Comparison of ENCODE assay signal across 8 cellular contexts in genomic region chr7:1459930-1460756, GRCh38. TPM values are rescaled to one million over a fixed set of nuclear protein-coding genes. Genes with fewer than 3 reads are reported as not detected.
DNase-seq lines count a peak whose midpoint lies in the region; ATAC-seq and TF ChIP-seq lines count a peak whose summit lies in the region.

No MANE protein-coding gene starts in this region.

- no peak for TF ChIP-seq EP300 in sigmoid colon (IDR thresholded peaks at IDR 0.05)

- no peak for TF ChIP-seq POLR2A in sigmoid colon (IDR thresholded peaks at IDR 0.05)

- TF ChIP-seq CTCF in activated CD8-positive, alpha-beta T cell treated with anti-CD3 and anti-CD28 coated beads for 36 hours (IDR thresholded peaks at IDR 0.05), result no peak
- TF ChIP-seq CTCF in sigmoid colon (IDR thresholded peaks at IDR 0.05), result no peak

- peak overlapping the region; percentile 51 for H3K4me3 Mint-ChIP-seq in activated CD8-positive, alpha-beta T cell treated with anti-CD3 and anti-CD28 coated beads for 36 hours

- H3K9me3 ChIP-seq in sigmoid colon, result no peaks in the 10 kb centered on the region

- POLR2A ChIA-PET in activated CD8-positive, alpha-beta T cell treated with anti-CD3 and anti-CD28 coated beads for 36 hours (lab: Charles Lee), result no interaction called here

- WGBS in sigmoid colon, 2 donors, result 10 to 12% methylated on average over 28 of the region's 28 CpGs

- no peaks in the 10 kb centered on the region for H3K27me3 Mint-ChIP-seq in activated CD8-positive, alpha-beta T cell treated with anti-CD3 and anti-CD28 coated beads for 36 hours

- ATAC-seq in Right ventricle myocardium superior (ENCODE audit: poor library complexity) (peak; percentile 0), left ventricle myocardium superior (peak; percentile 0), GM19452 (IDR thresholded peaks at IDR 0.05; ENCODE audit: unreplicated experiment) (no peak), HG02678 (IDR thresholded peaks at IDR 0.05; ENCODE audit: unreplicated experiment) (no peak)
- no peak for ATAC-seq in activated CD8-positive, alpha-beta T cell treated with anti-CD3 and anti-CD28 coated beads for 36 hours

- CTCF ChIA-PET in activated CD8-positive, alpha-beta T cell treated with anti-CD3 and anti-CD28 coated beads for 36 hours (lab: Charles Lee), result interaction anchor here (3.2 kb wide), 1 partner anchor 14 kb away, joined by 15 read pairs; no protein-coding TSS in a partner anchor

- no peaks in the 10 kb centered on the region for H3K36me3 ChIP-seq in sigmoid colon

- no peaks in the 10 kb centered on the region for H3K36me3 Mint-ChIP-seq in activated CD8-positive, alpha-beta T cell treated with anti-CD3 and anti-CD28 coated beads for 36 hours (ENCODE audit: low read depth)

- H3K4me3 ChIP-seq in sigmoid colon, result peak overlapping the region; percentile 56 to 89 (median 65)

- DNase-seq in Right ventricle myocardium superior (peak; percentile 54), cardiac septum (ENCODE audit: low spot score) (no peak), left ventricle myocardium superior (peak; percentile 61), sigmoid colon (peak; percentile 81), NCI-H2107 treated with DMSO at 0.1 percent for 48 hours (lab: John Stamatoyannopoulos, UW; ENCODE audit: unreplicated experiment) (no peak)
- DNase-seq in activated CD8-positive, alpha-beta T cell treated with anti-CD3 and anti-CD28 coated beads for 36 hours, result peak; percentile 33

- H3K27me3 ChIP-seq in sigmoid colon, result no peaks in the 10 kb centered on the region

- peaks cover 3 to 87% (median 85%) of the 10 kb centered on the region in 4 donors for H3K4me1 ChIP-seq in sigmoid colon

- H3K9me3 Mint-ChIP-seq in activated CD8-positive, alpha-beta T cell treated with anti-CD3 and anti-CD28 coated beads for 36 hours, result no peaks in the 10 kb centered on the region

- H3K27ac ChIP-seq in sigmoid colon, result peak overlapping the region; percentile 84 to 95 (median 94)

- H3K4me1 Mint-ChIP-seq in activated CD8-positive, alpha-beta T cell treated with anti-CD3 and anti-CD28 coated beads for 36 hours (ENCODE audit: low read depth), result peaks cover 18% of the 10 kb centered on the region

- no peak overlapping the region for H3K27ac Mint-ChIP-seq in activated CD8-positive, alpha-beta T cell treated with anti-CD3 and anti-CD28 coated beads for 36 hours

- intact Hi-C loops in Right ventricle myocardium superior (cut with DNase I) (no loop called here), cardiac septum (cut with DNase I) (no loop called here), left ventricle myocardium superior (cut with micrococcal nuclease) (no loop called here), sigmoid colon (cut with DNase I) (no loop called here)
- intact Hi-C loops in activated CD8-positive, alpha-beta T cell treated with anti-CD3 and anti-CD28 coated beads for 36 hours (cut with micrococcal nuclease), result no loop called here

RNA-seq across cellular contexts. Expression of gene MICALL2, which starts 0.9 kb away (rescaled TPM):
- total RNA-seq in Right ventricle myocardium superior (6.2 TPM), cardiac septum (19.7 TPM), left ventricle myocardium superior (9.4 TPM), sigmoid colon (10 to 100 TPM in 3 of 4 donors, 1 to 10 TPM in 1; 8.4 to 31.6 (median 18.9) TPM)
- 1 to 10 TPM; 3.0 to 4.2 TPM for total RNA-seq in activated CD8-positive, alpha-beta T cell treated with anti-CD3 and anti-CD28 coated beads for 36 hours
- 10 to 100 TPM; 30.7 to 86.2 (median 39.6) TPM for polyA plus RNA-seq in sigmoid colon

RNA-seq across cellular contexts. Expression of gene INTS1, which starts 44.0 kb away (rescaled TPM):
- 29.2 TPM for total RNA-seq in Right ventricle myocardium superior
- total RNA-seq in cardiac septum, result 54.7 TPM
- 100 to 1,000 TPM; 100 to 103 TPM for total RNA-seq in activated CD8-positive, alpha-beta T cell treated with anti-CD3 and anti-CD28 coated beads for 36 hours
- total RNA-seq in left ventricle myocardium superior, result 32.0 TPM
- 10 to 100 TPM; 18.9 to 35.7 (median 26.2) TPM for total RNA-seq in sigmoid colon
- polyA plus RNA-seq in sigmoid colon, result 10 to 100 TPM; 16.2 to 78.3 (median 22.9) TPM

Comparison
In these comparisons a context has a peak if more than half of its experiments do, and no peak if none do; other contexts are left out.
1. DNase-seq: peak in Right ventricle myocardium superior (single experiment), activated CD8-positive, alpha-beta T cell treated with anti-CD3 and anti-CD28 coated beads for 36 hours (single experiment), left ventricle myocardium superior (single experiment) and sigmoid colon (single experiment); none in cardiac septum (single experiment) and NCI-H2107 treated with DMSO at 0.1 percent for 48 hours (single experiment).
2. ATAC-seq: peak in Right ventricle myocardium superior (single experiment) and left ventricle myocardium superior (single experiment); none in activated CD8-positive, alpha-beta T cell treated with anti-CD3 and anti-CD28 coated beads for 36 hours (single experiment), GM19452 (single experiment) and HG02678 (single experiment).